Comparison of ENCODE assay signal across 14 cellular contexts in the genomic region with DNA sequence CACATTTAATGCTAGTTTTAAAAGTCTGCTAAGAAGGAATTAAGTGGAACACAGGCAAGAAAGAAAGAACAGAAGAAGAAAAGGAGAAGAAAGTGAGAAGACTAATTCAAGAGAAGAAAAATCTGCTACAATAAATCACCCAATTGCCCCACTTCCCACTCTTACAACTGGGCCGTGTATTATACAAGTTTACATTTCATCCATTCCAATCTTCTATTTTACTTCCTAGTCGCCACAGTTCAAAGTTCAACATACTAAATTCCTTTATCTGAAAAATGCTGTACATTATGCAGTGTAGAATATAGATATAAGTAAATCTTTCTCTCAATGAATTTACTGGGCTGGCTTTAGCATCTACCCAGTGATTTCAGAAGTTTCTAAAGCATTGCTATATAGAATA.
A peak's percentile ranks its signal among the peaks of the same experiment; 100 is the strongest.
DNase-seq lines count a peak whose midpoint lies in the region; ATAC-seq and TF ChIP-seq lines count a peak whose summit lies in the region.
"Had no signal": no experiment of that assay in that cellular context is flagged by ENCODE, and none has a peak within 500 bp of the region (broad histone marks: within the 10 kb centered on the region; RNA-seq: fewer than 3 reads in every experiment).

No MANE protein-coding gene starts in this region.

- H3K27ac ChIP-seq in A673 (ENCODE audit: low read depth, low read length, poor library complexity, severe bottlenecking) (peak overlapping the region; percentile 77), upper lobe of right lung (no peak overlapping the region)
- H3K27ac ChIP-seq: 22Rv1, BLaER1, GM23248 had no signal

- H3K4me3 ChIP-seq in A673 (ENCODE audit: low read depth, low read length, poor library complexity, severe bottlenecking) (no peak overlapping the region), fibroblast of villous mesenchyme (ENCODE audit: low read depth, low read length) (no peak overlapping the region), mucosa of descending colon (no peak overlapping the region), upper lobe of right lung (no peak overlapping the region)
- H3K4me3 ChIP-seq: BLaER1, GM23248 had no signal

- no peaks in the 10 kb centered on the region for H3K9me3 ChIP-seq in A673 (ENCODE audit: low read depth, low read length, poor library complexity, severe bottlenecking)
- H3K9me3 ChIP-seq in mucosa of descending colon = no peaks in the 10 kb centered on the region
- H3K9me3 ChIP-seq in upper lobe of right lung = no peaks in the 10 kb centered on the region
- H3K9me3 ChIP-seq: BLaER1 had no signal

- POLR2A ChIA-PET in A673 (lab: Charles Lee; ENCODE audit: low non-redundant PET) = no interaction called here

- H3K36me3 ChIP-seq in A673 (ENCODE audit: insufficient read depth, low read length, poor library complexity, severe bottlenecking) (peaks cover 4% of the 10 kb centered on the region), mucosa of descending colon (ENCODE audit: low read depth) (no peaks in the 10 kb centered on the region), upper lobe of right lung (no peaks in the 10 kb centered on the region)
- H3K36me3 ChIP-seq: BLaER1 had no signal

- TF ChIP-seq CTCF in A673 (conservative IDR thresholded peaks at IDR 0.05; ENCODE audit: low read depth, low read length) (no peak), fibroblast of villous mesenchyme (IDR thresholded peaks at IDR 0.05; ENCODE audit: insufficient read depth, low read depth, low read length) (no peak), mucosa of descending colon (IDR thresholded peaks at IDR 0.05) (no peak), upper lobe of right lung (IDR thresholded peaks at IDR 0.05) (no peak)

- H3K4me1 ChIP-seq in A673 (ENCODE audit: insufficient read depth, low read length, poor library complexity, severe bottlenecking) (peaks cover 50% of the 10 kb centered on the region), mucosa of descending colon (ENCODE audit: low read depth) (no peaks in the 10 kb centered on the region), upper lobe of right lung (no peaks in the 10 kb centered on the region)
- H3K4me1 ChIP-seq: BLaER1 had no signal

- ATAC-seq in mucosa of descending colon (peak; percentile 71), upper lobe of right lung (no peak), GM19328 (IDR thresholded peaks at IDR 0.05; ENCODE audit: unreplicated experiment) (no peak)

- CTCF ChIA-PET in A673 (lab: Charles Lee) = no interaction called here

- no peak for DNase-seq in A673 (ENCODE audit: low spot score)
- DNase-seq in HT-29 (ENCODE audit: low spot score) = peak; percentile 28
- DNase-seq in fibroblast of villous mesenchyme (ENCODE audit: low read depth) = peak; percentile 37
- DNase-seq in mucosa of descending colon = no peak
- no peak for DNase-seq in upper lobe of right lung
- no peak for DNase-seq in foreskin melanocyte
- DNase-seq in NCI-H2081 treated with DMSO at 0.1 percent for 48 hours (lab: John Stamatoyannopoulos, UW) = no peak
- DNase-seq: AML-193; CD8-positive, alpha-beta memory T cell; H7 had no signal

- intact Hi-C loops in A673 (cut with micrococcal nuclease; ENCODE audit: unreplicated experiment) (loop anchor here (5.0 to 10.0 kb wide), 5 partner anchors 112 to 599 kb away; no protein-coding TSS in a partner anchor), mucosa of descending colon (cut with DNase I, micrococcal nuclease) (no loop called here), upper lobe of right lung (cut with DNase I) (no loop called here)

- H3K27me3 ChIP-seq in A673 (replicated peaks; ENCODE audit: insufficient read depth, low read depth, low read length, poor library complexity) (no peaks in the 10 kb centered on the region), upper lobe of right lung (no peaks in the 10 kb centered on the region)
- H3K27me3 ChIP-seq: BLaER1 had no signal

- no TSS peak for BruUV-seq in A673 (replicated peaks; lab: Mats Ljungman, UMichigan)

Comparison
In these comparisons a context has a peak if more than half of its experiments do, and no peak if none do; other contexts are left out.
1. DNase-seq: peak in HT-29 (single experiment) and fibroblast of villous mesenchyme (single experiment); none in A673 (single experiment), mucosa of descending colon (0 of 3), upper lobe of right lung (single experiment), foreskin melanocyte (single experiment) and NCI-H2081 treated with DMSO at 0.1 percent for 48 hours (single experiment).